In genomic region chr2:157053876-157054275, GRCh38 we compare ENCODE assay signal across 31 cellular contexts.
DNase-seq lines count a peak whose midpoint lies in the region; ATAC-seq, FAIRE-seq and TF ChIP-seq lines count a peak whose summit lies in the region.
"Had no signal": no experiment of that assay in that cellular context is flagged by ENCODE, and none has a peak within 500 bp of the region (broad histone marks: within the 10 kb centered on the region; RNA-seq: fewer than 3 reads in every experiment).

No MANE protein-coding gene starts in this region.

- intact Hi-C loops in activated CD8-positive, alpha-beta T cell treated with anti-CD3 and anti-CD28 coated beads for 36 hours (cut with micrococcal nuclease), result no loop called here

- no peaks in the 10 kb centered on the region for H3K36me3 ChIP-seq in neuron (ENCODE audit: insufficient read depth, low read length)
- H3K36me3 ChIP-seq: BLaER1 treated with 17β-estradiol and CSF1 and Interleukin-3, amounts not matched to agents 10 nM and 100 nM; heart left ventricle; transverse colon had no signal

- no peaks in the 10 kb centered on the region for H3K27me3 ChIP-seq in neuron (ENCODE audit: insufficient read depth, low read length)
- H3K27me3 ChIP-seq: BLaER1 treated with 17β-estradiol and CSF1 and Interleukin-3, amounts not matched to agents 10 nM and 100 nM; heart left ventricle; transverse colon had no signal

- CTCF ChIA-PET in activated CD8-positive, alpha-beta T cell treated with anti-CD3 and anti-CD28 coated beads for 36 hours (lab: Charles Lee), result no interaction called here

- no peak overlapping the region for H3K4me3 Mint-ChIP-seq in activated CD8-positive, alpha-beta T cell treated with anti-CD3 and anti-CD28 coated beads for 36 hours
- H3K4me3 Mint-ChIP-seq: activated naive CD8-positive, alpha-beta T cell treated with anti-CD3 and anti-CD28 coated beads, Interleukin-2, amount 10 ng/mL, durations not matched to agents 7 days and 5 days; activated T-cell treated with anti-CD3 and anti-CD28 coated beads, Interleukin-2, amount 50 U/mL, for 4 hours; dendritic cell treated with granulocyte-macrophage colony-stimulating factor and Interleukin-4, amounts not matched to agents 40 ng/mL and 50 ng/mL, for 4 days; mesothelial cell of epicardium; naive B cell had no signal

- ATAC-seq in HG03045 (IDR thresholded peaks at IDR 0.05; ENCODE audit: unreplicated experiment), result no peak
- ATAC-seq in activated CD8-positive, alpha-beta T cell treated with anti-CD3 and anti-CD28 coated beads for 36 hours, result no peak
- ATAC-seq: activated T-cell treated with anti-CD3 and anti-CD28 coated beads, Interleukin-2, amount 50 U/mL, for 4 hours; heart left ventricle; K562; left ventricle myocardium superior had no signal

- peaks cover 8% of the 10 kb centered on the region for H3K4me1 ChIP-seq in neuron (ENCODE audit: insufficient read depth, low read length)
- H3K4me1 ChIP-seq: heart left ventricle, transverse colon had no signal

- FAIRE-seq in GM12891 (lab: Jason Lieb, UNC), result no peak
- FAIRE-seq: H54, HTR-8/SVneo, K562, kidney, TTC549 had no signal

- H3K9me3 Mint-ChIP-seq in activated CD8-positive, alpha-beta T cell treated with anti-CD3 and anti-CD28 coated beads for 36 hours, result no peaks in the 10 kb centered on the region
- H3K9me3 Mint-ChIP-seq: activated naive CD8-positive, alpha-beta T cell treated with anti-CD3 and anti-CD28 coated beads, Interleukin-2, amount 10 ng/mL, durations not matched to agents 7 days and 5 days; activated T-cell treated with anti-CD3 and anti-CD28 coated beads, Interleukin-2, amount 50 U/mL, for 4 hours; dendritic cell treated with granulocyte-macrophage colony-stimulating factor and Interleukin-4, amounts not matched to agents 40 ng/mL and 50 ng/mL, for 4 days; mesothelial cell of epicardium; naive B cell had no signal

- H3K27ac Mint-ChIP-seq in activated CD8-positive, alpha-beta T cell treated with anti-CD3 and anti-CD28 coated beads for 36 hours, result no peak overlapping the region
- H3K27ac Mint-ChIP-seq: activated naive CD8-positive, alpha-beta T cell treated with anti-CD3 and anti-CD28 coated beads, Interleukin-2, amount 10 ng/mL, durations not matched to agents 7 days and 5 days; dendritic cell treated with granulocyte-macrophage colony-stimulating factor and Interleukin-4, amounts not matched to agents 40 ng/mL and 50 ng/mL, for 4 days; mesothelial cell of epicardium; naive B cell had no signal

- H3K36me3 Mint-ChIP-seq in activated CD8-positive, alpha-beta T cell treated with anti-CD3 and anti-CD28 coated beads for 36 hours (ENCODE audit: low read depth), result no peaks in the 10 kb centered on the region
- H3K36me3 Mint-ChIP-seq: activated naive CD8-positive, alpha-beta T cell treated with anti-CD3 and anti-CD28 coated beads, Interleukin-2, amount 10 ng/mL, durations not matched to agents 7 days and 5 days; mesothelial cell of epicardium; naive B cell had no signal

- H3K9me3 ChIP-seq in neuron (ENCODE audit: low read length), result no peaks in the 10 kb centered on the region
- H3K9me3 ChIP-seq: BLaER1 treated with 17β-estradiol and CSF1 and Interleukin-3, amounts not matched to agents 10 nM and 100 nM; Caco-2; heart left ventricle; transverse colon had no signal

- no peaks in the 10 kb centered on the region for H3K27me3 Mint-ChIP-seq in activated CD8-positive, alpha-beta T cell treated with anti-CD3 and anti-CD28 coated beads for 36 hours
- H3K27me3 Mint-ChIP-seq: dendritic cell treated with granulocyte-macrophage colony-stimulating factor and Interleukin-4, amounts not matched to agents 40 ng/mL and 50 ng/mL, for 4 days; naive B cell had no signal

- peak overlapping the region; percentile 48 for H2AFZ ChIP-seq in neuron (ENCODE audit: low read depth, low read length)

- peak; percentile 11 for DNase-seq in DMS53 treated with DMSO at 0.1 percent for 48 hours (lab: John Stamatoyannopoulos, UW; ENCODE audit: unreplicated experiment)
- peak; percentile 82 for DNase-seq in NCI-H1694 (lab: John Stamatoyannopoulos, UW)
- DNase-seq in cerebellar nuclear complex (lab: John Stamatoyannopoulos, UW), result peak; percentile 66 to 75
- no peak for DNase-seq in GM12891 (ENCODE audit: insufficient read length, low spot score)
- no peak for DNase-seq in activated CD8-positive, alpha-beta T cell treated with anti-CD3 and anti-CD28 coated beads for 36 hours
- DNase-seq: activated CD4-positive, alpha-beta T cell treated with anti-CD3 and anti-CD28 coated beads, Interleukin-2, amount 50 U/mL, for 1 hour; activated CD4-positive, CD25-positive, alpha-beta regulatory T cell; activated gamma-delta T cell treated with Interleukin-2 at 50 U/mL for 16 hours; activated naive CD8-positive, alpha-beta T cell treated with anti-CD3 and anti-CD28 coated beads, Interleukin-2, amount 10 ng/mL, durations not matched to agents 7 days and 5 days; activated T-cell treated with anti-CD3 and anti-CD28 coated beads, Interleukin-2, amount 50 U/mL, for 4 hours; aorta; Caco-2; erythroblast; heart left ventricle; kidney; left ventricle myocardium superior; MM.1S; naive B cell; NCI-H2107; nucleus accumbens; stimulated activated CD4-positive, alpha-beta T cell treated with anti-CD3 and anti-CD28 coated beads, Interleukin-4, amount 100 ng/mL, for 24 hours; transverse colon had no signal

- no peak overlapping the region for H3K4me3 ChIP-seq in neuron (ENCODE audit: low read length)
- H3K4me3 ChIP-seq: BLaER1 treated with 17β-estradiol and CSF1 and Interleukin-3, amounts not matched to agents 10 nM and 100 nM; heart left ventricle; K562; transverse colon had no signal

- TF ChIP-seq CTCF in activated CD8-positive, alpha-beta T cell treated with anti-CD3 and anti-CD28 coated beads for 36 hours (IDR thresholded peaks at IDR 0.05), result no peak

- POLR2A ChIA-PET in activated CD8-positive, alpha-beta T cell treated with anti-CD3 and anti-CD28 coated beads for 36 hours (lab: Charles Lee), result no interaction called here

- no peak for TF ChIP-seq POLR2A in GM12891 (IDR thresholded peaks at IDR 0.05; ENCODE audit: low read depth, low read length)

- H3K4me1 Mint-ChIP-seq in activated CD8-positive, alpha-beta T cell treated with anti-CD3 and anti-CD28 coated beads for 36 hours (ENCODE audit: low read depth), result no peaks in the 10 kb centered on the region
- H3K4me1 Mint-ChIP-seq: activated naive CD8-positive, alpha-beta T cell treated with anti-CD3 and anti-CD28 coated beads, Interleukin-2, amount 10 ng/mL, durations not matched to agents 7 days and 5 days; naive B cell had no signal

TF ChIP-seq in GM12891, 5 proteins besides CTCF, POLR2A, EP300 and RAD21:
- TF ChIP-seq POU2F2 (IDR thresholded peaks at IDR 0.05; ENCODE audit: low read depth, low read length), result no peak
- no peak for TF ChIP-seq SPI1 (IDR thresholded peaks at IDR 0.05; ENCODE audit: low read depth, low read length)
- TF ChIP-seq PAX5 (IDR thresholded peaks at IDR 0.05; ENCODE audit: insufficient read depth, low read length, severe bottlenecking), result no peak
- no peak for TF ChIP-seq POLR2AphosphoS5 (IDR thresholded peaks at IDR 0.05; ENCODE audit: low read depth, low read length)
- TF ChIP-seq TAF1 (IDR thresholded peaks at IDR 0.05; ENCODE audit: low read depth, low read length), result no peak

Comparison
In these comparisons a context has a peak if more than half of its experiments do, and no peak if none do; other contexts are left out.
1. DNase-seq: peak in DMS53 treated with DMSO at 0.1 percent for 48 hours (single experiment), NCI-H1694 (single experiment) and cerebellar nuclear complex (2 of 2); none in GM12891 (single experiment) and activated CD8-positive, alpha-beta T cell treated with anti-CD3 and anti-CD28 coated beads for 36 hours (single experiment).